ENCODE assay signal across 29 cellular contexts in genomic region chr5:125541085-125541484, GRCh38.
"Had no signal": no experiment of that assay in that cellular context is flagged by ENCODE, and none has a peak within 500 bp of the region (broad histone marks: within the 10 kb centered on the region; RNA-seq: fewer than 3 reads in every experiment).

No MANE protein-coding gene starts in this region.

- ATAC-seq: activated CD8-positive, alpha-beta T cell treated with anti-CD3 and anti-CD28 coated beads, Interleukin-2, amount 10 ng/mL, durations not matched to agents 7 days and 5 days; activated naive CD4-positive, alpha-beta T cell treated with anti-CD3 and anti-CD28 coated beads, Interleukin-2, amount 50 U/mL, for 72 hours; activated T-cell treated with anti-CD3 and anti-CD28 coated beads, Interleukin-2, amount 50 U/mL, for 4 hours; body of pancreas had no signal

- H3K4me3 ChIP-seq: adrenal gland, body of pancreas, breast epithelium, SJCRH30, SK-N-MC had no signal

- H3K27ac ChIP-seq: adrenal gland, body of pancreas, breast epithelium, KMS-11, SJCRH30, SK-N-MC, WERI-Rb-1 had no signal

- H3K4me2 ChIP-seq: KMS-11 had no signal

- H3K27me3 ChIP-seq: adrenal gland, body of pancreas, breast epithelium, SJCRH30 had no signal

- H3K9me3 ChIP-seq: adrenal gland, body of pancreas had no signal

- H3K4me1 ChIP-seq: adrenal gland, body of pancreas, breast epithelium had no signal

- FAIRE-seq: astrocyte had no signal

- H3K36me3 ChIP-seq: adrenal gland, breast epithelium, SJCRH30, WERI-Rb-1 had no signal

- H3K9ac ChIP-seq: KMS-11 had no signal

- DNase-seq: activated CD4-positive, alpha-beta T cell treated with anti-CD3 and anti-CD28 coated beads, Interleukin-2, amount 10 ng/mL, durations not matched to agents 24 days and 14 days; activated CD4-positive, alpha-beta T cell treated with anti-CD3 and anti-CD28 coated beads, Interleukin-2, amount 50 U/mL, for 4 hours; activated CD8-positive, alpha-beta T cell treated with anti-CD3 and anti-CD28 coated beads, Interleukin-2, amount 10 ng/mL, durations not matched to agents 7 days and 5 days; activated gamma-delta T cell treated with Interleukin-2 at 50 U/mL for 16 hours; activated naive CD4-positive, alpha-beta T cell treated with anti-CD3 and anti-CD28 coated beads for 36 hours; activated T-cell treated with anti-CD3 and anti-CD28 coated beads for 4 hours; activated T-cell treated with anti-CD3 and anti-CD28 coated beads, Interleukin-2, amount 50 U/mL, for 4 hours; adrenal gland; body of pancreas; MM.1S; MV-4-11; NCI-H1092; NCI-H146; NCI-H187; NCI-H2029 treated with DMSO at 0.1 percent for 48 hours; NCI-H2107; NCI-H2171; NCI-H510A; NCI-H526; NCI-H748 treated with DMSO at 0.1 percent for 48 hours; SHP77; SJCRH30; T1000; WERI-Rb-1 had no signal
